Comparison of ENCODE assay signal across 8 cellular contexts in genomic region chr3:14598143-14598569, GRCh38. TPM values are rescaled to one million over a fixed set of nuclear protein-coding genes. Genes with fewer than 3 reads are reported as not detected.
DNase-seq lines count a peak whose midpoint lies in the region; ATAC-seq and TF ChIP-seq lines count a peak whose summit lies in the region.

No MANE protein-coding gene starts in this region.

- in situ Hi-C loops in GM23248 (cut with MboI): no loop called here

- H3K36me3 ChIP-seq in GM23248 (ENCODE audit: low read depth) (no peaks in the 10 kb centered on the region), liver (ENCODE audit: control insufficient read depth in 4 of 4, insufficient read depth in 3 of 4, low read depth in 1 of 4, low read length in 3 of 4) (no peaks in the 10 kb centered on the region)

- H3K27ac ChIP-seq in GM23248 (no peak overlapping the region), RWPE1 (no peak overlapping the region), liver (ENCODE audit: low read depth in 1 of 2, low read length in 2 of 2) (no peak overlapping the region)

- WGBS in GM23248 (ENCODE audit: low coverage in 1 of 2, low lambda C conversion rate in 2 of 2, missing lambda C conversion rate in 2 of 2), 2 experiments: 26 to 30% methylated on average over 9 of the region's 9 CpGs
- WGBS in liver: 16% methylated on average over 9 of the region's 9 CpGs

- H3K9ac ChIP-seq in GM23248 (no peak overlapping the region), liver (ENCODE audit: low read depth in 1 of 2, low read length in 2 of 2) (no peak overlapping the region)

- no peaks in the 10 kb centered on the region for H3K9me2 ChIP-seq in GM23248 (ENCODE audit: insufficient read depth)

- CTCF ChIA-PET in RWPE1 (lab: Yijun Ruan, JAX): no interaction called here

- H3K4me1 ChIP-seq in GM23248 (ENCODE audit: insufficient read depth) (no peaks in the 10 kb centered on the region), liver (ENCODE audit: control insufficient read depth in 4 of 4, insufficient read depth in 4 of 4, low read length in 3 of 4) (peaks cover 5 to 10% (median 6%) of the 10 kb centered on the region in 4 donors)

- H3K27me3 ChIP-seq in GM23248 (replicated peaks; ENCODE audit: insufficient read depth): peaks cover 39% of the 10 kb centered on the region
- H3K27me3 ChIP-seq in liver (ENCODE audit: control insufficient read depth in 4 of 4, insufficient read depth in 4 of 4, low read length in 3 of 4): peaks cover 0 to 3% (median 1%) of the 10 kb centered on the region in 4 donors

- peaks cover 46% of the 10 kb centered on the region for H3K27me3 Mint-ChIP-seq in activated naive CD8-positive, alpha-beta T cell treated with anti-CD3 and anti-CD28 coated beads, Interleukin-2, amount 50 U/mL, for 24 hours

- H3K79me2 ChIP-seq in GM23248 (ENCODE audit: insufficient read depth): no peaks in the 10 kb centered on the region

- H3K4me2 ChIP-seq in GM23248 (ENCODE audit: unreplicated experiment): no peak overlapping the region

- H3K9me3 Mint-ChIP-seq in activated naive CD8-positive, alpha-beta T cell treated with anti-CD3 and anti-CD28 coated beads, Interleukin-2, amount 50 U/mL, for 24 hours: peaks cover 18% of the 10 kb centered on the region

- no peaks in the 10 kb centered on the region for H4K20me1 ChIP-seq in GM23248 (ENCODE audit: insufficient read depth)

- H3K4me1 Mint-ChIP-seq in activated naive CD8-positive, alpha-beta T cell treated with anti-CD3 and anti-CD28 coated beads, Interleukin-2, amount 50 U/mL, for 24 hours: no peaks in the 10 kb centered on the region

- peak; percentile 69 for ATAC-seq in activated naive CD8-positive, alpha-beta T cell treated with anti-CD3 and anti-CD28 coated beads, Interleukin-2, amount 50 U/mL, for 24 hours
- no peak for ATAC-seq in HG02885 (IDR thresholded peaks at IDR 0.05; ENCODE audit: poor library complexity, unreplicated experiment)
- no peak for ATAC-seq in HG02970 (IDR thresholded peaks at IDR 0.05; ENCODE audit: low FRiP score, unreplicated experiment)
- ATAC-seq in HG02798 (IDR thresholded peaks at IDR 0.05; ENCODE audit: poor library complexity, unreplicated experiment): no peak

- DNase-seq in GM23248: peak; percentile 46
- peak; percentile 30 for DNase-seq in RWPE1 (ENCODE audit: low spot score)
- DNase-seq in activated naive CD8-positive, alpha-beta T cell treated with anti-CD3 and anti-CD28 coated beads, Interleukin-2, amount 50 U/mL, for 24 hours: peak; percentile 65
- no peak for DNase-seq in NCI-H2107 treated with DMSO at 0.1 percent for 48 hours (lab: John Stamatoyannopoulos, UW; ENCODE audit: unreplicated experiment)

- H3K9me3 ChIP-seq in GM23248 (ENCODE audit: low read depth) (no peaks in the 10 kb centered on the region), liver (ENCODE audit: control insufficient read depth in 4 of 4, low read length in 3 of 4) (no peaks in the 10 kb centered on the region)

- H3K4me3 ChIP-seq in GM23248: no peak overlapping the region
- no peak overlapping the region for H3K4me3 ChIP-seq in liver (ENCODE audit: low read depth in 1 of 3, low read length in 3 of 3)

- H3F3A ChIP-seq in GM23248 (ENCODE audit: insufficient read depth): no peaks in the 10 kb centered on the region

- H3K4me3 Mint-ChIP-seq in activated naive CD8-positive, alpha-beta T cell treated with anti-CD3 and anti-CD28 coated beads, Interleukin-2, amount 50 U/mL, for 24 hours: no peak overlapping the region

- no peak overlapping the region for H2AFZ ChIP-seq in GM23248

- H3K27ac Mint-ChIP-seq in activated naive CD8-positive, alpha-beta T cell treated with anti-CD3 and anti-CD28 coated beads, Interleukin-2, amount 50 U/mL, for 24 hours: no peak overlapping the region

- no peak for TF ChIP-seq CTCF in RWPE1 (conservative IDR thresholded peaks at IDR 0.05; ENCODE audit: low read depth)
- no peak for TF ChIP-seq CTCF in liver (IDR thresholded peaks at IDR 0.05; ENCODE audit: low read depth, low read length, missing input control)

- POLR2A ChIA-PET in RWPE1 (lab: Yijun Ruan, JAX; ENCODE audit: low non-redundant PET): no interaction called here

- H3K36me3 Mint-ChIP-seq in activated naive CD8-positive, alpha-beta T cell treated with anti-CD3 and anti-CD28 coated beads, Interleukin-2, amount 50 U/mL, for 24 hours (ENCODE audit: low read depth): no peaks in the 10 kb centered on the region

- TF ChIP-seq RAD21 in liver (IDR thresholded peaks at IDR 0.05): no peak

TF ChIP-seq in liver, 16 proteins besides CTCF, POLR2A, EP300 and RAD21:
- TF ChIP-seq JUND (IDR thresholded peaks at IDR 0.05) (no peak), GABPA (IDR thresholded peaks at IDR 0.05 in 1 of 2, conservative IDR thresholded peaks at IDR 0.05 in 1 of 2) (no peak), REST (IDR thresholded peaks at IDR 0.05) (peak; percentile 98)
TF ChIP-seq in liver: peak in this region for 1.

RNA-seq across cellular contexts. Expression of gene CCDC174, which starts 53.4 kb away (rescaled TPM):
- 8.4 and 13.0 TPM in 2 replicates for total RNA-seq in GM23248 (2014; rRNA removed; shearing (Covaris generic))
- 21.9 and 22.1 TPM in 2 replicates for polyA plus RNA-seq in GM23248 (2016; fragmentation: Nextera tagmentation; extraction: Ambion mirVana)
- 1 to 10 TPM; 4.9 to 9.1 TPM for total RNA-seq in liver
- polyA plus RNA-seq in liver: 10 to 100 TPM in 1 of 2 donors, 1 to 10 TPM in 1; 4.9 to 14.2 TPM

RNA-seq across cellular contexts. Expression of gene GRIP2, which starts 58.0 kb away (rescaled TPM):
- total RNA-seq in GM23248 (2014; rRNA removed; shearing (Covaris generic)): 0.11 TPM in 1 of 2 replicates, not detected in the other
- polyA plus RNA-seq in GM23248 (2016; fragmentation: Nextera tagmentation; extraction: Ambion mirVana) (0.14 TPM in 1 of 2 replicates, not detected in the other), liver (under 1 TPM in 1 of 2 donors, not detected in 1; 0.09 TPM)
- total RNA-seq in liver: under 1 TPM; 0.05 to 0.33 TPM
